ENCODE assay signal across 1 cellular context in the genomic region with DNA sequence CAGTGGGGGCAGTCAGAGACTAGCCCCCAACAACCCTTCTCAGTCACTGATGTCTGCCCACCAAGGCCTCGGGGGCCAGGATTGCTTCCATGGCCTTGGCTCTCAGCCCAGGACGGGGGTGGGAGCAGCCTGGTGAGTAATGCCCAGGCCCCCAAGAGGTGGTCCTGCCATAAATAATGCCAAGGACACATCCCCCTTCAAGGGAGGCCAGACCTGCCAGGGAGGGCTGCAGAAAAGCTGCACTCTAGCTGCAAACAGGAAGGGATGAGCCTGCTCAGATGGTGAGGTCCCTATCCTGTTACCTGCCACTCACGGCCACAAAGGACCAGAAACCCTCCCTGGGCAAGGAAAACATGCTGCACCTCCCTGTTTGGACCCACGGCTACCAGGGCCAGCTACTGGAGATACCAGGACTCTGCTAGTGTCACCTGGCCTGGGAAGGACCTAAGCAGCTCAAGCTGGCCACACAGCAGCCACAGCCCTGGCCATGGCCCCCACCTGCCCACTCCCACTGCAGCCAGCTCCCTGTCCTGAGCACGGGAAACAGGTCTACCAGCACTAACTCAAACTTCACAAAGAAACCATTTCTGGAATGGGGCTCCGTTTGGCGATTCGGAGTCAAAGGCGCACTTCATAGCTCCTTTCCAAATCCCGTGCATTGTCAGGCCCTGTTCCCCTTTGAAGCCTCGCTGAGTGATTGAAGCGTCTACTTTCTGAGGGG.
TF ChIP-seq lines count a peak whose summit lies in the region.

No MANE protein-coding gene starts in this region.

TF ChIP-seq in SK-N-SH treated with all-trans-retinoic acid at 6 μM for 48 hours, 23 proteins besides CTCF, POLR2A, EP300 and RAD21 (continued from another document):
- TF ChIP-seq, protein P1, sequence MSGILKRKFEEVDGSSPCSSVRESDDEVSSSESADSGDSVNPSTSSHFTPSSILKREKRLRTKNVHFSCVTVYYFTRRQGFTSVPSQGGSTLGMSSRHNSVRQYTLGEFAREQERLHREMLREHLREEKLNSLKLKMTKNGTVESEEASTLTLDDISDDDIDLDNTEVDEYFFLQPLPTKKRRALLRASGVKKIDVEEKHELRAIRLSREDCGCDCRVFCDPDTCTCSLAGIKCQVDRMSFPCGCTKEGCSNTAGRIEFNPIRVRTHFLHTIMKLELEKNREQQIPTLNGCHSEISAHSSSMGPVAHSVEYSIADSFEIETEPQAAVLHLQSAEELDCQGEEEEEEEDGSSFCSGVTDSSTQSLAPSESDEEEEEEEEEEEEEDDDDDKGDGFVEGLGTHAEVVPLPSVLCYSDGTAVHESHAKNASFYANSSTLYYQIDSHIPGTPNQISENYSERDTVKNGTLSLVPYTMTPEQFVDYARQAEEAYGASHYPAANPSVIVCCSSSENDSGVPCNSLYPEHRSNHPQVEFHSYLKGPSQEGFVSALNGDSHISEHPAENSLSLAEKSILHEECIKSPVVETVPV (CRISPR knock-in tag; IDR thresholded peaks at IDR 0.05), result no peak
- TF ChIP-seq ZFP3 (CRISPR knock-in tag; IDR thresholded peaks at IDR 0.05) (no peak), ESRRG (CRISPR knock-in tag; IDR thresholded peaks at IDR 0.05) (no peak), RARB (CRISPR knock-in tag; IDR thresholded peaks at IDR 0.05) (no peak), ARNTL (CRISPR knock-in tag; IDR thresholded peaks at IDR 0.05; ENCODE audit: borderline replicate concordance, low read depth) (no peak), OSR1 (CRISPR knock-in tag; IDR thresholded peaks at IDR 0.05) (no peak), ZNF8 (CRISPR knock-in tag; IDR thresholded peaks at IDR 0.05) (no peak), TOX (CRISPR knock-in tag; IDR thresholded peaks at IDR 0.05; ENCODE audit: borderline replicate concordance) (no peak), ZNF70 (CRISPR knock-in tag; IDR thresholded peaks at IDR 0.05) (no peak), SNAI2 (CRISPR knock-in tag; IDR thresholded peaks at IDR 0.05) (no peak)
TF ChIP-seq in SK-N-SH treated with all-trans-retinoic acid at 6 μM for 48 hours: peak in this region for 0.
